20 cellular contexts compared by ENCODE assay signal in the genomic region with DNA sequence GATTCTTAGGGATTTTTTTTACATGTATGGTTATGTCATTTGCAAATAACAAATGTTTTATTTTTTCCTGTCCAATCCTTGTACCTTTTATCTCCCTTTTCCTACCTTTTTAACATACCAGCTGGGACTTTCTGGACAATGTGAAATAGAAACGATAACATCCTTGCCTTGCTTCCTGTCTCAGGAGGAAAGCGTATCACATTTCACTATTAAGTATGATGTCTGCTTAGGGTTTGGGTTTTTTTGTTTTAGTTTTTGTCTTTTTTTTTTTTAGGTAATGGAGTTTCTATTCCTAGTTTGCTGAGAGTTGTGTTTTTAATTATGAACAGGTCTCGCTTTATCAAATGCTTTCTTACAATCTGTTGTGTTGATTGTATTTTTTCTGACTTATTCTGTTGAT.
"Had no signal": no experiment of that assay in that cellular context is flagged by ENCODE, and none has a peak within 500 bp of the region (broad histone marks: within the 10 kb centered on the region; RNA-seq: fewer than 3 reads in every experiment).

No MANE protein-coding gene starts in this region.

- DNase-seq: activated T-cell treated with anti-CD3 and anti-CD28 coated beads, Interleukin-2, amount 50 U/mL, for 1 hour; central memory CD4-positive, alpha-beta T cell; erythroblast; foreskin fibroblast; kidney; psoas muscle; right cardiac atrium; stimulated activated CD4-positive, alpha-beta T cell treated with anti-CD3 and anti-CD28 coated beads, Interleukin-4, amount 100 ng/mL, for 24 hours; stimulated activated naive CD4-positive, alpha-beta T cell treated with Interleukin-2 at 50 U/mL for 16 hours had no signal

- H3K27ac Mint-ChIP-seq: activated naive CD4-positive, alpha-beta T cell treated with anti-CD3 and anti-CD28 coated beads, Interleukin-2, amount 50 U/mL, for 72 hours; activated T-helper 17 cell treated with anti-CD3 and anti-CD28 coated beads, Interleukin-2, amount 50 U/mL, for 72 hours; endodermal cell; naive thymus-derived CD8-positive, alpha-beta T cell; type B pancreatic cell; WTC11 had no signal

- H3K4me1 Mint-ChIP-seq: activated T-helper 17 cell treated with anti-CD3 and anti-CD28 coated beads, Interleukin-2, amount 50 U/mL, for 72 hours; endodermal cell; WTC11 had no signal

- H3K27ac ChIP-seq: ascending aorta, dorsolateral prefrontal cortex, psoas muscle, thoracic aorta, vagina had no signal

- H3K27me3 ChIP-seq: ascending aorta, dorsolateral prefrontal cortex, vagina had no signal

- H3K4me3 Mint-ChIP-seq: activated T-helper 17 cell treated with anti-CD3 and anti-CD28 coated beads, Interleukin-2, amount 50 U/mL, for 72 hours; endodermal cell; naive thymus-derived CD8-positive, alpha-beta T cell; type B pancreatic cell; WTC11 had no signal

- H3K4me3 ChIP-seq: ascending aorta, dorsolateral prefrontal cortex, psoas muscle, thoracic aorta, vagina had no signal

- H3K9me3 Mint-ChIP-seq: activated naive CD4-positive, alpha-beta T cell treated with anti-CD3 and anti-CD28 coated beads, Interleukin-2, amount 50 U/mL, for 72 hours; activated T-helper 17 cell treated with anti-CD3 and anti-CD28 coated beads, Interleukin-2, amount 50 U/mL, for 72 hours; endodermal cell had no signal

- H3K4me1 ChIP-seq: ascending aorta, psoas muscle, vagina had no signal

- H3K27me3 Mint-ChIP-seq: activated T-helper 17 cell treated with anti-CD3 and anti-CD28 coated beads, Interleukin-2, amount 50 U/mL, for 72 hours; naive thymus-derived CD8-positive, alpha-beta T cell; type B pancreatic cell had no signal

- ATAC-seq: activated naive CD4-positive, alpha-beta T cell treated with anti-CD3 and anti-CD28 coated beads, Interleukin-2, amount 50 U/mL, for 72 hours; activated T-helper 17 cell treated with anti-CD3 and anti-CD28 coated beads, Interleukin-2, amount 50 U/mL, for 72 hours; left lobe of liver; naive thymus-derived CD8-positive, alpha-beta T cell; psoas muscle; right cardiac atrium; WTC11 had no signal

- H3K36me3 Mint-ChIP-seq: activated naive CD4-positive, alpha-beta T cell treated with anti-CD3 and anti-CD28 coated beads, Interleukin-2, amount 50 U/mL, for 72 hours; type B pancreatic cell; WTC11 had no signal

- H3K36me3 ChIP-seq: ascending aorta, thoracic aorta, vagina had no signal

- H3K9me3 ChIP-seq: ascending aorta, psoas muscle, thoracic aorta, vagina had no signal
